In genomic region chr7:94975316-94975715, GRCh38 we compare ENCODE assay signal across 2 cellular contexts.
TF ChIP-seq lines count a peak whose summit lies in the region.

No MANE protein-coding gene starts in this region.

TF ChIP-seq in SK-N-SH treated with all-trans-retinoic acid at 6 μM for 48 hours, 23 proteins besides CTCF, POLR2A, EP300 and RAD21:
- TF ChIP-seq ZC3H10 (CRISPR knock-in tag; IDR thresholded peaks at IDR 0.05) = no peak
- no peak for TF ChIP-seq TCF4 (CRISPR knock-in tag; IDR thresholded peaks at IDR 0.05; ENCODE audit: borderline replicate concordance)
- no peak for TF ChIP-seq ZNF8 (CRISPR knock-in tag; IDR thresholded peaks at IDR 0.05)
- no peak for TF ChIP-seq BACH2 (CRISPR knock-in tag; IDR thresholded peaks at IDR 0.05; ENCODE audit: borderline replicate concordance)
- TF ChIP-seq ZFP30 (CRISPR knock-in tag; IDR thresholded peaks at IDR 0.05) = no peak
- TF ChIP-seq ISL1 (CRISPR knock-in tag; IDR thresholded peaks at IDR 0.05) = no peak
- TF ChIP-seq ZFP3 (CRISPR knock-in tag; IDR thresholded peaks at IDR 0.05) = no peak
- TF ChIP-seq PPARA (CRISPR knock-in tag; IDR thresholded peaks at IDR 0.05; ENCODE audit: borderline replicate concordance) = no peak
- TF ChIP-seq ZNF70 (CRISPR knock-in tag; IDR thresholded peaks at IDR 0.05) = no peak
- TF ChIP-seq PATZ1 (CRISPR knock-in tag; IDR thresholded peaks at IDR 0.05; ENCODE audit: borderline replicate concordance) = no peak

TF ChIP-seq in SK-N-SH, 30 proteins besides CTCF, POLR2A, EP300 and RAD21:
- TF ChIP-seq, protein P1, sequence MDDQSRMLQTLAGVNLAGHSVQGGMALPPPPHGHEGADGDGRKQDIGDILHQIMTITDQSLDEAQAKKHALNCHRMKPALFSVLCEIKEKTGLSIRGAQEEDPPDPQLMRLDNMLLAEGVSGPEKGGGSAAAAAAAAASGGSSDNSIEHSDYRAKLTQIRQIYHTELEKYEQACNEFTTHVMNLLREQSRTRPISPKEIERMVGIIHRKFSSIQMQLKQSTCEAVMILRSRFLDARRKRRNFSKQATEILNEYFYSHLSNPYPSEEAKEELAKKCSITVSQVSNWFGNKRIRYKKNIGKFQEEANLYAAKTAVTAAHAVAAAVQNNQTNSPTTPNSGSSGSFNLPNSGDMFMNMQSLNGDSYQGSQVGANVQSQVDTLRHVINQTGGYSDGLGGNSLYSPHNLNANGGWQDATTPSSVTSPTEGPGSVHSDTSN (IDR thresholded peaks at IDR 0.05) = no peak
- TF ChIP-seq MEF2A (IDR thresholded peaks at IDR 0.05; ENCODE audit: borderline replicate concordance, low read depth) (no peak), RXRA (IDR thresholded peaks at IDR 0.05; ENCODE audit: borderline replicate concordance, low read depth) (no peak), EZH2phosphoT487 (IDR thresholded peaks at IDR 0.05; ENCODE audit: borderline replicate concordance, low read depth) (no peak)
